In genomic region chr7:151086802-151087246, GRCh38 we compare ENCODE assay signal across 8 cellular contexts. TPM values are rescaled to one million over a fixed set of nuclear protein-coding genes. Genes with fewer than 3 reads are reported as not detected.
DNase-seq lines count a peak whose midpoint lies in the region; ATAC-seq and TF ChIP-seq lines count a peak whose summit lies in the region.

No MANE protein-coding gene starts in this region.

- H3K4me1 ChIP-seq in PC-9 (replicated peaks; ENCODE audit: insufficient read depth) (peaks cover 42% of the 10 kb centered on the region), mesodermal cell (ENCODE audit: control insufficient read depth, insufficient read depth, low read length, poor library complexity, severe bottlenecking) (peaks cover 51% of the 10 kb centered on the region), tibial artery (peaks cover 0 to 66% (median 40%) of the 10 kb centered on the region in 4 donors)

- H3K27ac ChIP-seq in PC-9: peak overlapping the region; percentile 41; the same call in 1 of the 2 replicates
- H3K27ac ChIP-seq in mesodermal cell (ENCODE audit: low read depth, low read length, severe bottlenecking): peak overlapping the region; percentile 13
- peak overlapping the region; percentile 82 to 86 for H3K27ac ChIP-seq in tibial artery

- peaks cover 63% of the 10 kb centered on the region for H3K79me2 ChIP-seq in PC-9 (ENCODE audit: low read depth)

- TF ChIP-seq CTCF in PC-9 (conservative IDR thresholded peaks at IDR 0.05): no peak
- no peak for TF ChIP-seq CTCF in chondrocyte (IDR thresholded peaks at IDR 0.05)
- TF ChIP-seq CTCF in tibial artery (IDR thresholded peaks at IDR 0.05): no peak

- intact Hi-C loops in PC-9 (cut with micrococcal nuclease; ENCODE audit: unreplicated experiment) (loop anchor here (1.0 to 10.0 kb wide), 4 partner anchors 26 to 112 kb away; partner anchors contain the start of genes ABCB8 and KCNH2), tibial artery (cut with DNase I; ENCODE audit: low total_unique reads) (loop anchor here (2.0 kb wide), 2 partner anchors 24 to 28 kb away; partner anchors contain the start of gene SLC4A2)

- 0% methylated on average over 23 to 47 of the region's 56 CpGs for WGBS in mesodermal cell (ENCODE audit: insufficient coverage in 2 of 2), 2 experiments

- POLR2A ChIA-PET in PC-9 (lab: Charles Lee; ENCODE audit: unreplicated experiment): no interaction called here

- peaks cover 38% of the 10 kb centered on the region for H4K20me1 ChIP-seq in PC-9 (ENCODE audit: insufficient read depth)

- no peaks in the 10 kb centered on the region for H3K36me3 Mint-ChIP-seq in chondrocyte (ENCODE audit: low read depth)

- H3K27me3 Mint-ChIP-seq in chondrocyte (ENCODE audit: low read depth): no peaks in the 10 kb centered on the region

- H3K27ac Mint-ChIP-seq in chondrocyte (ENCODE audit: unreplicated experiment): peak overlapping the region; percentile 89

- H3F3A ChIP-seq in PC-9 (ENCODE audit: insufficient read depth, low read depth): peaks cover 24% of the 10 kb centered on the region; the same call in 1 of the 2 replicates

- H3K9me2 ChIP-seq in PC-9 (ENCODE audit: insufficient read depth): no peaks in the 10 kb centered on the region

- DNase-seq in NCI-H446 (lab: John Stamatoyannopoulos, UW) (peak; percentile 24 to 25), NCI-H446 treated with DMSO at 0.1 percent for 48 hours (lab: John Stamatoyannopoulos, UW) (no peak), PC-9 (peak in 1 of 2 experiments; percentile 39), chondrocyte (ENCODE audit: low spot score) (no peak), tibial artery (peak in 1 of 2 donors; percentile 75), superior temporal gyrus (ENCODE audit: extremely low spot score) (no peak)

- H3K9me3 Mint-ChIP-seq in chondrocyte (ENCODE audit: low read depth): no peaks in the 10 kb centered on the region

- H3K4me3 ChIP-seq in PC-9 (peak overlapping the region; percentile 100), mesodermal cell (ENCODE audit: extremely low read depth, insufficient read depth, low read length, poor library complexity, severe bottlenecking) (peak overlapping the region; percentile 87), tibial artery (peak overlapping the region; percentile 76 to 94)

- H3K4me3 Mint-ChIP-seq in chondrocyte (ENCODE audit: unreplicated experiment): peak overlapping the region; percentile 78

- ATAC-seq in HG03139 (IDR thresholded peaks at IDR 0.05; ENCODE audit: unreplicated experiment): no peak

- CTCF ChIA-PET in PC-9 (lab: Charles Lee): interaction anchor here (1.9 kb wide), 1 partner anchor 24 kb away, joined by 4 read pairs; no protein-coding TSS in a partner anchor

- H3K27me3 ChIP-seq in PC-9 (ENCODE audit: insufficient read depth, low read depth) (no peaks in the 10 kb centered on the region), tibial artery (no peaks in the 10 kb centered on the region)

- peak overlapping the region; percentile 98 for H3K4me2 ChIP-seq in PC-9

- no TSS peak for BruUV-seq in PC-9 (replicated peaks; lab: Mats Ljungman, UMichigan)

- H3K9me3 ChIP-seq in PC-9 (ENCODE audit: insufficient read depth, low read depth): no peaks in the 10 kb centered on the region
- H3K9me3 ChIP-seq in mesodermal cell (ENCODE audit: control insufficient read depth, low read length): no peaks in the 10 kb centered on the region
- no peaks in the 10 kb centered on the region for H3K9me3 ChIP-seq in tibial artery

- H3K4me1 Mint-ChIP-seq in chondrocyte (ENCODE audit: low read depth): peaks cover 52% of the 10 kb centered on the region

- peak overlapping the region; percentile 91 for H2AFZ ChIP-seq in PC-9

- H3K36me3 ChIP-seq in PC-9 (ENCODE audit: low read depth) (no peaks in the 10 kb centered on the region), mesodermal cell (ENCODE audit: control insufficient read depth, insufficient read depth, low read length) (peaks cover 15% of the 10 kb centered on the region), tibial artery (no peaks in the 10 kb centered on the region)

RNA-seq across cellular contexts. Expression of gene AGAP3, which starts 0.5 kb away (rescaled TPM):
- 103 TPM in 2 replicates for total RNA-seq in PC-9 (2021)
- 77.8 to 116 TPM (median 91.4 TPM) in 3 replicates for total RNA-seq in chondrocyte
- polyA plus RNA-seq in mesodermal cell (2013, experiment 1 of 2): 78.3 TPM
- 71.9 TPM for polyA plus RNA-seq in mesodermal cell (2013, experiment 2 of 2)

RNA-seq across cellular contexts. Expression of gene TMUB1, which starts 3.5 kb away (rescaled TPM):
- 87.8 and 99.3 TPM in 2 replicates for total RNA-seq in PC-9 (2021)
- 31.2 to 43.2 TPM (median 33.2 TPM) in 3 replicates for total RNA-seq in chondrocyte
- 45.6 TPM for polyA plus RNA-seq in mesodermal cell (2013, experiment 1 of 2)
- 44.6 TPM for polyA plus RNA-seq in mesodermal cell (2013, experiment 2 of 2)

RNA-seq across cellular contexts. Expression of gene FASTK, which starts 6.2 kb away (rescaled TPM):
- total RNA-seq in PC-9 (2021) (104 and 126 TPM in 2 replicates), chondrocyte (83.8 to 146 TPM (median 94.0 TPM) in 3 replicates)
- polyA plus RNA-seq in mesodermal cell (2013, experiment 1 of 2): 51.8 TPM
- 50.3 TPM for polyA plus RNA-seq in mesodermal cell (2013, experiment 2 of 2)

RNA-seq across cellular contexts. Expression of gene SLC4A2, which starts 27.4 kb away (rescaled TPM):
- total RNA-seq in PC-9 (2021) (199 and 245 TPM in 2 replicates), chondrocyte (340 to 379 TPM (median 371 TPM) in 3 replicates)
- 77.0 TPM for polyA plus RNA-seq in mesodermal cell (2013, experiment 1 of 2)
- 68.0 TPM for polyA plus RNA-seq in mesodermal cell (2013, experiment 2 of 2)

RNA-seq across cellular contexts. Expression of gene CDK5, which starts 29.1 kb away (rescaled TPM):
- 45.7 and 58.4 TPM in 2 replicates for total RNA-seq in PC-9 (2021)
- 23.9 to 25.4 TPM (median 24.0 TPM) in 3 replicates for total RNA-seq in chondrocyte
- polyA plus RNA-seq in mesodermal cell (2013, experiment 1 of 2): 31.6 TPM
- 26.1 TPM for polyA plus RNA-seq in mesodermal cell (2013, experiment 2 of 2)

Comparison
In these comparisons a context has a peak if more than half of its experiments do, and no peak if none do; other contexts are left out.
1. DNase-seq: peak in NCI-H446 (2 of 2); none in NCI-H446 treated with DMSO at 0.1 percent for 48 hours (single experiment), chondrocyte (single experiment) and superior temporal gyrus (single experiment).
2. H3K27ac ChIP-seq: peak in every context shown above with its lines; median percentile 84 in tibial artery; 41 in PC-9; 13 in mesodermal cell.
3. Peak in every context shown above with its lines, with median percentiles within 50 percentile points of each other: H3K4me3 ChIP-seq.